10 cellular contexts compared by ENCODE assay signal in the genomic region with DNA sequence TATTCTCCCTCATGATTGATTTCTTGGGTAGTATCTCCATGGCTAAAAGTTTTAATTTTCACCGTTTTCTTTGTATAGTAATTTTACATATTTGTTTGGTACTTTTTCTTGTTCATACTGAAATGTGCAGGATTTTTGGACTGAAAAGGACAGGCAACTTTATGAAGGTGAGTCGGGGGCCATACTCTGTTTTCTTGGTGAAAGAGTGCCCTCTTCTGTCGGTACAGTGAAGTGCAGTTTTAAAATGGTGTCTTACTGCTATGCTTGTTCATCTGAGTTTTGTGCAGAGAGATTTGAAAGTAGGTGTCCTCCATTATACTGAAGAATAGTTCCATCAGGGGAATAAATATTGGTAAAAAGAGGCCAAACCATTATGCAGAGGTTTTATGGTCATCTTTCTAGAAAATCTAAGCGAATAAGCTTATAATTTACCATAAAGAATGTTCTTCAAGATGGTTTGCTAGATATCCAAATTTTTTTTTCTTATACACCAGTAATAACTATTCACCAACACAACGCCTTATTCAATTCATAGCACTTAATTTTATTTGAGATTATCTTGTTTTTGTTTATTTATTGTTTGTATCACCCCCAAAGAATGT. TPM values are rescaled to one million over a fixed set of nuclear protein-coding genes. Genes with fewer than 3 reads are reported as not detected.
DNase-seq lines count a peak whose midpoint lies in the region; ATAC-seq and TF ChIP-seq lines count a peak whose summit lies in the region.
"Had no signal": no experiment of that assay in that cellular context is flagged by ENCODE, and none has a peak within 500 bp of the region (broad histone marks: within the 10 kb centered on the region; RNA-seq: fewer than 3 reads in every experiment).

No MANE protein-coding gene starts in this region.

- H3K4me1 Mint-ChIP-seq in naive thymus-derived CD4-positive, alpha-beta T cell, result peaks cover 0 to 2% (median 0%) of the 10 kb centered on the region in 7 donors
- H3K4me1 Mint-ChIP-seq: CD4-positive, CD25-positive, alpha-beta regulatory T cell had no signal

- H3K36me3 Mint-ChIP-seq in naive thymus-derived CD4-positive, alpha-beta T cell, result no peaks in the 10 kb centered on the region
- H3K36me3 Mint-ChIP-seq: activated naive CD4-positive, alpha-beta T cell treated with anti-CD3 and anti-CD28 coated beads, Interleukin-2, amount 50 U/mL, for 72 hours; CD4-positive, CD25-positive, alpha-beta regulatory T cell had no signal

- H3K4me3 ChIP-seq in astrocyte of the cerebellum (ENCODE audit: low read depth, low read length), result no peak overlapping the region
- H3K4me3 ChIP-seq in left lung, result no peak overlapping the region
- no peak overlapping the region for H3K4me3 ChIP-seq in naive thymus-derived CD4-positive, alpha-beta T cell (ENCODE audit: low read length)

- peak; percentile 53 for ATAC-seq in GM21717 (IDR thresholded peaks at IDR 0.05; ENCODE audit: unreplicated experiment)
- peak; percentile 82 for ATAC-seq in left lung
- ATAC-seq in naive thymus-derived CD4-positive, alpha-beta T cell, result no peak
- ATAC-seq: activated naive CD4-positive, alpha-beta T cell treated with anti-CD3 and anti-CD28 coated beads, Interleukin-2, amount 50 U/mL, for 72 hours had no signal

- H3K36me3 ChIP-seq in left lung, result no peaks in the 10 kb centered on the region
- H3K36me3 ChIP-seq in naive thymus-derived CD4-positive, alpha-beta T cell (ENCODE audit: control insufficient read depth in 2 of 3, insufficient read depth in 3 of 3, low read length in 3 of 3), result no peaks in the 10 kb centered on the region

- H3K4me3 Mint-ChIP-seq in naive thymus-derived CD4-positive, alpha-beta T cell, result no peak overlapping the region
- H3K4me3 Mint-ChIP-seq: CD4-positive, CD25-positive, alpha-beta regulatory T cell had no signal

- H3K27me3 Mint-ChIP-seq in naive thymus-derived CD4-positive, alpha-beta T cell, result peaks cover 7 to 33% (median 13%) of the 10 kb centered on the region in 5 donors

- peak; percentile 42 for DNase-seq in NCI-H2107 treated with DMSO at 0.1 percent for 48 hours (lab: John Stamatoyannopoulos, UW; ENCODE audit: unreplicated experiment)
- no peak for DNase-seq in NCI-H2107 (lab: John Stamatoyannopoulos, UW)
- DNase-seq in NCI-H146 (lab: John Stamatoyannopoulos, UW), result peak; percentile 22
- peak; percentile 29 for DNase-seq in astrocyte of the cerebellum (ENCODE audit: low read depth)
- DNase-seq in left lung, result no peak
- no peak for DNase-seq in naive thymus-derived CD4-positive, alpha-beta T cell
- no peak for DNase-seq in posterior cingulate gyrus

- H3K27me3 ChIP-seq in left lung, result no peaks in the 10 kb centered on the region
- H3K27me3 ChIP-seq in naive thymus-derived CD4-positive, alpha-beta T cell (ENCODE audit: control insufficient read depth in 2 of 2, insufficient read depth in 2 of 2, low read length in 2 of 2), result no peaks in the 10 kb centered on the region

- TF ChIP-seq CTCF in astrocyte of the cerebellum (IDR thresholded peaks at IDR 0.05; ENCODE audit: low read depth, low read length, missing control alignments) (peak; percentile 72), left lung (IDR thresholded peaks at IDR 0.05) (peak; percentile 54 to 61)

- POLR2A ChIA-PET in naive thymus-derived CD4-positive, alpha-beta T cell (lab: Charles Lee), result no interaction called here

- no peaks in the 10 kb centered on the region for H3K9me3 ChIP-seq in left lung
- H3K9me3 ChIP-seq in naive thymus-derived CD4-positive, alpha-beta T cell (ENCODE audit: control insufficient read depth in 2 of 3, low read length in 3 of 3), result no peaks in the 10 kb centered on the region

- in situ Hi-C loops in astrocyte of the cerebellum (cut with HindIII; ENCODE audit: low sequenced_read_pairs), result no loop called here

- no peak overlapping the region for H3K27ac Mint-ChIP-seq in naive thymus-derived CD4-positive, alpha-beta T cell
- H3K27ac Mint-ChIP-seq: activated naive CD4-positive, alpha-beta T cell treated with anti-CD3 and anti-CD28 coated beads, Interleukin-2, amount 50 U/mL, for 72 hours; CD4-positive, CD25-positive, alpha-beta regulatory T cell had no signal

- CTCF ChIA-PET in naive thymus-derived CD4-positive, alpha-beta T cell (lab: Charles Lee), result no interaction called here

- peaks cover 0 to 1% (median 0%) of the 10 kb centered on the region in 11 donors for H3K9me3 Mint-ChIP-seq in naive thymus-derived CD4-positive, alpha-beta T cell
- H3K9me3 Mint-ChIP-seq: activated naive CD4-positive, alpha-beta T cell treated with anti-CD3 and anti-CD28 coated beads, Interleukin-2, amount 50 U/mL, for 72 hours had no signal

- H3K27ac ChIP-seq in left lung, result no peak overlapping the region
- no peak overlapping the region for H3K27ac ChIP-seq in naive thymus-derived CD4-positive, alpha-beta T cell (ENCODE audit: low read depth, low read length)

- H3K4me1 ChIP-seq in left lung, result peaks cover 0 to 7% of the 10 kb centered on the region in 2 donors
- H3K4me1 ChIP-seq in naive thymus-derived CD4-positive, alpha-beta T cell (ENCODE audit: control insufficient read depth in 2 of 2, insufficient read depth in 2 of 2, low read length in 2 of 2), result no peaks in the 10 kb centered on the region

- intact Hi-C loops in left lung (cut with DNase I) (loop anchor here in 1 of 2 donors (5.0 kb wide), 1 partner anchor 61 kb away; no protein-coding TSS in a partner anchor), posterior cingulate gyrus (cut with DNase I) (loop anchor here (1.0 kb wide), 1 partner anchor 60 kb away; no protein-coding TSS in a partner anchor)
- intact Hi-C loops in naive thymus-derived CD4-positive, alpha-beta T cell (cut with micrococcal nuclease), result loop anchor here in 1 of 2 donors (1.0 kb wide), 1 partner anchor 60 kb away; no protein-coding TSS in a partner anchor

RNA-seq across cellular contexts. Expression of a gene that starts 8.7 kb away (rescaled TPM):
- total RNA-seq in left lung, result not detected
- total RNA-seq in naive thymus-derived CD4-positive, alpha-beta T cell, result not detected
- polyA plus RNA-seq in naive thymus-derived CD4-positive, alpha-beta T cell, result not detected
- total RNA-seq: activated naive CD4-positive, alpha-beta T cell treated with anti-CD3 and anti-CD28 coated beads, Interleukin-2, amount 50 U/mL, for 72 hours; CD4-positive, CD25-positive, alpha-beta regulatory T cell had no signal
- polyA plus RNA-seq: CD4-positive, CD25-positive, alpha-beta regulatory T cell had no signal

RNA-seq across cellular contexts. Expression of a gene that starts 36.3 kb away (rescaled TPM):
- total RNA-seq in left lung, result not detected
- total RNA-seq in naive thymus-derived CD4-positive, alpha-beta T cell, result not detected
- not detected for polyA plus RNA-seq in naive thymus-derived CD4-positive, alpha-beta T cell
- total RNA-seq: activated naive CD4-positive, alpha-beta T cell treated with anti-CD3 and anti-CD28 coated beads, Interleukin-2, amount 50 U/mL, for 72 hours; CD4-positive, CD25-positive, alpha-beta regulatory T cell had no signal
- polyA plus RNA-seq: CD4-positive, CD25-positive, alpha-beta regulatory T cell had no signal

Comparison
In these comparisons a context has a peak if more than half of its experiments do, and no peak if none do; other contexts are left out.
1. DNase-seq: peak in NCI-H2107 treated with DMSO at 0.1 percent for 48 hours (single experiment), NCI-H146 (single experiment) and astrocyte of the cerebellum (single experiment); none in NCI-H2107 (single experiment), left lung (0 of 2), naive thymus-derived CD4-positive, alpha-beta T cell (0 of 9) and posterior cingulate gyrus (0 of 10).